In genomic region chr13:72180253-72180952, GRCh38 we compare ENCODE assay signal across 21 cellular contexts.
DNase-seq lines count a peak whose midpoint lies in the region; ATAC-seq and TF ChIP-seq lines count a peak whose summit lies in the region.
"Had no signal": no experiment of that assay in that cellular context is flagged by ENCODE, and none has a peak within 500 bp of the region (broad histone marks: within the 10 kb centered on the region; RNA-seq: fewer than 3 reads in every experiment).

No MANE protein-coding gene starts in this region.

- CTCF ChIA-PET in PC-3 (lab: Charles Lee) (no interaction called here), mammary epithelial cell (lab: Charles Lee; ENCODE audit: low non-redundant PET) (interaction anchor here (0.6 to 0.8 kb wide), 2 partner anchors 288 to 1267 kb away, joined by 3 to 5 read pairs; no protein-coding TSS in a partner anchor)

- POLR2A ChIA-PET in PC-3 (lab: Charles Lee; ENCODE audit: unreplicated experiment): no interaction called here

- BruUV-seq in PC-3 (replicated peaks; lab: Mats Ljungman, UMichigan): no TSS peak
- BruUV-seq in mammary epithelial cell (replicated peaks; lab: Mats Ljungman, UMichigan): no TSS peak

- H2AFZ ChIP-seq in PC-3 (ENCODE audit: low read length) (no peak overlapping the region), mammary epithelial cell (ENCODE audit: low read depth, low read length) (no peak overlapping the region)

- in situ Hi-C loops in mammary epithelial cell (cut with MboI; ENCODE audit: low sequenced_read_pairs in 2 of 2): no loop called here

- H3K4me1 ChIP-seq in PC-3 (ENCODE audit: insufficient read depth, low read length) (peaks cover 9% of the 10 kb centered on the region), mammary epithelial cell (ENCODE audit: insufficient read depth, low read length) (peaks cover 4% of the 10 kb centered on the region)
- H3K4me1 ChIP-seq: psoas muscle, spleen, uterus had no signal

- ATAC-seq in PC-3: peak; percentile 99
- no peak for ATAC-seq in left colon
- ATAC-seq in GM21723 (IDR thresholded peaks at IDR 0.05; ENCODE audit: unreplicated experiment): no peak
- ATAC-seq: Panc1, psoas muscle had no signal

- H3K27me3 ChIP-seq in PC-3 (ENCODE audit: low read length): no peaks in the 10 kb centered on the region
- H3K27me3 ChIP-seq in mammary epithelial cell (ENCODE audit: insufficient read depth, low read length): no peaks in the 10 kb centered on the region
- H3K27me3 ChIP-seq: spleen, uterus had no signal

- no peaks in the 10 kb centered on the region for H3K9me3 ChIP-seq in PC-3 (ENCODE audit: low read length)
- H3K9me3 ChIP-seq in mammary epithelial cell (replicated peaks; ENCODE audit: insufficient read depth, low read length): no peaks in the 10 kb centered on the region
- H3K9me3 ChIP-seq: psoas muscle, uterus had no signal

- H3K4me2 ChIP-seq in PC-3 (ENCODE audit: low read length) (peak overlapping the region; percentile 61), mammary epithelial cell (ENCODE audit: insufficient read depth, low read depth, low read length) (no peak overlapping the region)

- H3K9me2 ChIP-seq in PC-3 (replicated peaks; ENCODE audit: low read length): no peaks in the 10 kb centered on the region

- dilution Hi-C loops in mammary epithelial cell (cut with HindIII; ENCODE audit: low sequenced_read_pairs): no loop called here

- peaks cover 4% of the 10 kb centered on the region for H3F3A ChIP-seq in PC-3 (ENCODE audit: low read length, unreplicated experiment)

- H3K9ac ChIP-seq in PC-3 (ENCODE audit: low read length): no peak overlapping the region
- no peak overlapping the region for H3K9ac ChIP-seq in mammary epithelial cell (ENCODE audit: insufficient read depth, low read length)

- H3K4me3 ChIP-seq in PC-3 (ENCODE audit: low read length) (no peak overlapping the region), mammary epithelial cell (replicated peaks in 1 of 3; ENCODE audit: insufficient read depth in 1 of 3, low read depth in 2 of 3, low read length in 3 of 3) (no peak overlapping the region)
- H3K4me3 ChIP-seq: psoas muscle, spleen, uterus had no signal

- H3K36me3 ChIP-seq in PC-3 (ENCODE audit: low read depth, low read length) (no peaks in the 10 kb centered on the region), mammary epithelial cell (ENCODE audit: insufficient read depth, low read length) (no peaks in the 10 kb centered on the region)
- H3K36me3 ChIP-seq: spleen, uterus had no signal

- H3K79me2 ChIP-seq in PC-3 (ENCODE audit: low read length) (no peaks in the 10 kb centered on the region), mammary epithelial cell (ENCODE audit: insufficient read depth, low read length) (no peaks in the 10 kb centered on the region)

- H3K27ac ChIP-seq in PC-3 (ENCODE audit: low read length) (peak overlapping the region; percentile 62), mammary epithelial cell (ENCODE audit: insufficient read depth, low read depth, low read length) (no peak overlapping the region)
- H3K27ac ChIP-seq: psoas muscle, spleen, uterus had no signal

- no peaks in the 10 kb centered on the region for H4K20me1 ChIP-seq in PC-3 (ENCODE audit: low read length)
- no peaks in the 10 kb centered on the region for H4K20me1 ChIP-seq in mammary epithelial cell (ENCODE audit: insufficient read depth, low read length)

- intact Hi-C loops in PC-3 (cut with micrococcal nuclease): loop anchor here (10.0 kb wide), 1 partner anchor 116 kb away; no protein-coding TSS in a partner anchor
- intact Hi-C loops in mammary epithelial cell (cut with micrococcal nuclease): no loop called here
- intact Hi-C loops in left colon (cut with DNase I, micrococcal nuclease): no loop called here

- peak; percentile 44 for DNase-seq in EL
- DNase-seq in PC-3: peak; percentile 90
- DNase-seq in mammary epithelial cell: peak; percentile 75
- peak; percentile 40 for DNase-seq in kidney glomerular epithelial cell (lab: John Stamatoyannopoulos, UW)
- no peak for DNase-seq in left colon
- DNase-seq in AML-193 (lab: John Stamatoyannopoulos, UW): no peak
- no peak for DNase-seq in NCI-H2107 treated with DMSO at 0.1 percent for 48 hours (lab: John Stamatoyannopoulos, UW; ENCODE audit: unreplicated experiment)
- DNase-seq: activated CD4-positive, alpha-beta T cell treated with anti-CD3 and anti-CD28 coated beads for 48 hours; activated gamma-delta T cell; aorta; CD8-positive, alpha-beta memory T cell; DND-41; erythroblast; NCI-H1092 treated with DMSO at 0.1 percent for 48 hours; NCI-H82; nephron progenitor cell; psoas muscle; spleen; uterus had no signal

- TF ChIP-seq CTCF in PC-3 (conservative IDR thresholded peaks at IDR 0.05; ENCODE audit: low read depth, low read length) (0 out of 2 replicates have a peak, but pooled peaks have one; percentile 16), mammary epithelial cell (conservative IDR thresholded peaks at IDR 0.05 in 1 of 2, IDR thresholded peaks at IDR 0.05 in 1 of 2; ENCODE audit: extremely low read depth in 1 of 2, insufficient read depth in 1 of 2, low read depth in 1 of 2, low read length in 2 of 2) (no peak)

- 69% methylated on average over 7 of the region's 7 CpGs for WGBS in mammary epithelial cell (ENCODE audit: low coverage, missing lambda C conversion rate)

Comparison
In these comparisons a context has a peak if more than half of its experiments do, and no peak if none do; other contexts are left out.
1. DNase-seq: peak in EL (single experiment), PC-3 (single experiment), mammary epithelial cell (single experiment) and kidney glomerular epithelial cell (single experiment); none in left colon (0 of 2), AML-193 (0 of 2) and NCI-H2107 treated with DMSO at 0.1 percent for 48 hours (single experiment).